In the genomic region with DNA sequence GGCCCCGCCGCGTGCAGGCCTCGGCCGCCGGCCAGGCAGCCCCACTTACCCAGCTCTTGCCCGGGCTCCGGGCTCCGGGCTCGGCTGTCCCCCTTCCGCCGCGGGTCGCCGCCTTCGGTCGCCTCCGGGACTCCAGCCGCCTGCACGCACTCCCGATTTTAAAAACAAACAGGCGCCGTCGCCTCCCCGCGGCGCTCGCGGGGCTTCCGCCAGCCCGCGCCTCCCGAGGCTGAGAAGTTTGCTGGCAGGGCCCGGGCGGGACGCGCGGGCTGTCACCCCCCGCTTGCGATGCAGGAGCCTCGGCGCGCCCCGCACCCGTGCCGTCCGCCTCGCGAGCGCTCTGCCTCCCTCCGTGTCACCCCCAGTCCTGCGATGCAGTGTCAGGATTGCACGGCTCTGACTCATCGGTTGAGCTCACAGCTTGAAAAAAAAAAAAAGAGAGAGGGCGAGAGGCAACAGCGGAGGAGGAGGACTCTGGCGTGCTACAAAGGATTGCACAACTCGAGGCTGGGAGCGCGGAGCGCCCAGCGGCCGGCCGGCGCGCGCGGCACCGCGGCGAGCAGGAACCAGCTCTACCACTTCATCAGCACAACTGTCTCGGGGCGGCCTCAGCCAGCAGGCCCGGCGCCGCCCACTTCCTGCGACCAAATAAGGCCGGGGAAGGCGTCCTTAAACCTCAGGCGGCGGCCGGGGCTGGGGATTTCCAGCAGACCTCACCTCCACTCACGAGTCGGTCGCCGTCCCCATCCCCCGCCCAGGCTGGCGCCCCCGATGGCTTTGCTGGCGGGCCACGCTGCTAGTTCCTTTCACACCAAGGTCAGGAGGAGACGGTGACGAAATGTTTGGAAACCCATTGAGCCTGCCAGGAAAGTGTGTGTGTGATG, we compare ENCODE assay signal across 8 cellular contexts. TPM values are rescaled to one million over a fixed set of nuclear protein-coding genes. Genes with fewer than 3 reads are reported as not detected.
DNase-seq lines count a peak whose midpoint lies in the region; ATAC-seq and TF ChIP-seq lines count a peak whose summit lies in the region.

No MANE protein-coding gene starts in this region.

- 2% methylated on average over 35 of the region's 93 CpGs for WGBS in mammary epithelial cell (ENCODE audit: low coverage, missing lambda C conversion rate)
- under 1% methylated on average over 89 of the region's 93 CpGs for WGBS in smooth muscle cell (ENCODE audit: low lambda C conversion rate)

- no peaks in the 10 kb centered on the region for H3K9me3 Mint-ChIP-seq in immature natural killer cell

- peak overlapping the region; percentile 89 for H2AFZ ChIP-seq in mammary epithelial cell (ENCODE audit: low read depth, low read length)
- H2AFZ ChIP-seq in smooth muscle cell (ENCODE audit: low read depth), result no peak overlapping the region

- H3K9ac ChIP-seq in mammary epithelial cell (ENCODE audit: insufficient read depth, low read length), result peak overlapping the region; percentile 86
- H3K9ac ChIP-seq in smooth muscle cell (ENCODE audit: low read depth), result peak overlapping the region; percentile 94

- H4K20me1 ChIP-seq in mammary epithelial cell (ENCODE audit: insufficient read depth, low read length) (no peaks in the 10 kb centered on the region), smooth muscle cell (ENCODE audit: low read depth) (peaks cover 65% of the 10 kb centered on the region)

- peak; percentile 98 for DNase-seq in AG09319 (ENCODE audit: extremely low read depth, low read depth)
- DNase-seq in NCI-H2227 (lab: John Stamatoyannopoulos, UW; ENCODE audit: unreplicated experiment), result peak; percentile 94
- peak; percentile 100 for DNase-seq in mammary epithelial cell
- DNase-seq in immature natural killer cell, result peak; percentile 99
- peak; percentile 90 for DNase-seq in smooth muscle cell (lab: John Stamatoyannopoulos, UW; ENCODE audit: unreplicated experiment)

- peaks cover 79 to 81% of the 10 kb centered on the region in 2 donors for H3K4me1 Mint-ChIP-seq in immature natural killer cell

- H3K4me2 ChIP-seq in mammary epithelial cell (ENCODE audit: insufficient read depth, low read depth, low read length) (peak overlapping the region; percentile 95), smooth muscle cell (peak overlapping the region; percentile 98)

- ATAC-seq in HG03159 (IDR thresholded peaks at IDR 0.05; ENCODE audit: unreplicated experiment), result peak; percentile 58

- in situ Hi-C loops in GM18951 (cut with MboI; ENCODE audit: low sequenced_read_pairs, unreplicated experiment), result no loop called here
- in situ Hi-C loops in mammary epithelial cell (cut with MboI; ENCODE audit: low sequenced_read_pairs in 2 of 2), result no loop called here

- intact Hi-C loops in mammary epithelial cell (cut with micrococcal nuclease), result loop anchor here (1.0 to 5.0 kb wide), 3 partner anchors 26 to 127 kb away; a partner anchor contains a TSS

- H3K4me1 ChIP-seq in mammary epithelial cell (ENCODE audit: insufficient read depth, low read length) (peaks cover 44% of the 10 kb centered on the region), smooth muscle cell (ENCODE audit: low read depth) (peaks cover 24% of the 10 kb centered on the region)

- peak; percentile 99 for TF ChIP-seq POLR2A in GM18951 (IDR thresholded peaks at IDR 0.05; ENCODE audit: extremely low read depth, insufficient read depth, insufficient read length)

- BruUV-seq in mammary epithelial cell (replicated peaks; lab: Mats Ljungman, UMichigan), result no TSS peak

- peaks cover 91% of the 10 kb centered on the region for H3K79me2 ChIP-seq in mammary epithelial cell (ENCODE audit: insufficient read depth, low read length)
- peaks cover 81% of the 10 kb centered on the region for H3K79me2 ChIP-seq in smooth muscle cell (ENCODE audit: low read depth)

- peaks cover 17 to 38% (median 34%) of the 10 kb centered on the region in 3 donors for H3K27me3 Mint-ChIP-seq in immature natural killer cell (ENCODE audit: low read depth in 3 of 3)

- CTCF ChIA-PET in mammary epithelial cell (lab: Charles Lee; ENCODE audit: low non-redundant PET), result interaction anchor here (0.6 to 1.2 kb wide), 2 partner anchors 28 to 31 kb away, joined by 4 to 6 read pairs; no protein-coding TSS in a partner anchor

- H3K27me3 ChIP-seq in mammary epithelial cell (ENCODE audit: insufficient read depth, low read length) (no peaks in the 10 kb centered on the region), smooth muscle cell (ENCODE audit: low read depth) (no peaks in the 10 kb centered on the region)

- H3K4me3 Mint-ChIP-seq in immature natural killer cell, result peak overlapping the region; percentile 85 to 96 (median 90)

- H3K27ac ChIP-seq in mammary epithelial cell (ENCODE audit: insufficient read depth, low read depth, low read length) (peak overlapping the region; percentile 91), smooth muscle cell (ENCODE audit: low read depth) (peak overlapping the region; percentile 97)

- H3K36me3 Mint-ChIP-seq in immature natural killer cell, result no peaks in the 10 kb centered on the region

- no peaks in the 10 kb centered on the region for H3K36me3 ChIP-seq in mammary epithelial cell (ENCODE audit: insufficient read depth, low read length)
- no peaks in the 10 kb centered on the region for H3K36me3 ChIP-seq in smooth muscle cell (ENCODE audit: low read depth)

- dilution Hi-C loops in mammary epithelial cell (cut with HindIII; ENCODE audit: low sequenced_read_pairs), result no loop called here

- H3K4me3 ChIP-seq in WI38 (ENCODE audit: low read depth, low read length), result peak overlapping the region; percentile 76
- peak overlapping the region; percentile 45 to 93 (median 84) for H3K4me3 ChIP-seq in mammary epithelial cell (replicated peaks in 1 of 3; ENCODE audit: insufficient read depth in 1 of 3, low read depth in 2 of 3, low read length in 3 of 3)
- H3K4me3 ChIP-seq in smooth muscle cell, result peak overlapping the region; percentile 96

- H3K9me3 ChIP-seq in mammary epithelial cell (replicated peaks; ENCODE audit: insufficient read depth, low read length), result no peaks in the 10 kb centered on the region
- no peaks in the 10 kb centered on the region for H3K9me3 ChIP-seq in smooth muscle cell (replicated peaks; ENCODE audit: low read depth)

- no peak for TF ChIP-seq CTCF in AG09319 (IDR thresholded peaks at IDR 0.05; ENCODE audit: low read depth, low read length)
- no peak for TF ChIP-seq CTCF in WI38 (IDR thresholded peaks at IDR 0.05; ENCODE audit: low read depth, low read length)
- TF ChIP-seq CTCF in mammary epithelial cell (conservative IDR thresholded peaks at IDR 0.05 in 1 of 2, IDR thresholded peaks at IDR 0.05 in 1 of 2; ENCODE audit: extremely low read depth in 1 of 2, insufficient read depth in 1 of 2, low read depth in 1 of 2, low read length in 2 of 2), result no peak
- no peak for TF ChIP-seq CTCF in smooth muscle cell (IDR thresholded peaks at IDR 0.05; ENCODE audit: borderline replicate concordance, insufficient read depth, poor library complexity, severe bottlenecking)

- H3F3A ChIP-seq in smooth muscle cell (ENCODE audit: low read depth), result peaks cover 11% of the 10 kb centered on the region

- H3K27ac Mint-ChIP-seq in immature natural killer cell, result peak overlapping the region; percentile 99 to 100 (median 100)

RNA-seq across cellular contexts. Expression of a gene that starts 45.8 kb away (rescaled TPM):
- total RNA-seq in mammary epithelial cell (10 to 100 TPM; 15.7 to 30.5 TPM), smooth muscle cell (16.5 and 22.4 TPM in 2 replicates)
- polyA plus RNA-seq in mammary epithelial cell (17.0 TPM), immature natural killer cell (10 to 100 TPM; 19.6 to 39.2 (median 23.8) TPM), smooth muscle cell (43.5 and 52.7 TPM in 2 replicates)
- 33.6 TPM for polyA minus RNA-seq in mammary epithelial cell

Comparison
In these comparisons a context has a peak if more than half of its experiments do, and no peak if none do; other contexts are left out.
1. Peak in every context shown above with its lines: DNase-seq, ATAC-seq, H3K4me3 ChIP-seq and H3K27ac ChIP-seq.